In genomic region chr12:91441996-91442395, GRCh38 we compare ENCODE assay signal across 17 cellular contexts.
DNase-seq lines count a peak whose midpoint lies in the region; TF ChIP-seq lines count a peak whose summit lies in the region.
"Had no signal": no experiment of that assay in that cellular context is flagged by ENCODE, and none has a peak within 500 bp of the region (broad histone marks: within the 10 kb centered on the region; RNA-seq: fewer than 3 reads in every experiment).

No MANE protein-coding gene starts in this region.

- H2AFZ ChIP-seq in parathyroid adenoma = peak overlapping the region; percentile 24

- H3K27me3 ChIP-seq in H7 (ENCODE audit: control insufficient read depth, insufficient read depth, low read length) (no peaks in the 10 kb centered on the region), parathyroid adenoma (ENCODE audit: control insufficient read depth, insufficient read depth, low read length) (no peaks in the 10 kb centered on the region)
- H3K27me3 ChIP-seq: BE2C had no signal

- no peaks in the 10 kb centered on the region for H3K36me3 Mint-ChIP-seq in activated CD4-positive, alpha-beta memory T cell treated with anti-CD3 and anti-CD28 coated beads, Interleukin-2, amount 10 ng/mL, durations not matched to agents 7 days and 5 days (ENCODE audit: low read depth)
- H3K36me3 Mint-ChIP-seq: CD4-positive, CD25-positive, alpha-beta regulatory T cell; CD8-positive, alpha-beta memory T cell had no signal

- peaks cover 4% of the 10 kb centered on the region for H3K4me1 Mint-ChIP-seq in activated CD4-positive, alpha-beta memory T cell treated with anti-CD3 and anti-CD28 coated beads, Interleukin-2, amount 10 ng/mL, durations not matched to agents 7 days and 5 days

- no peak overlapping the region for H3K4me3 ChIP-seq in H7 (ENCODE audit: insufficient read depth, low read depth, low read length)
- H3K4me3 ChIP-seq in parathyroid adenoma (ENCODE audit: low read depth, low read length) = no peak overlapping the region

- TF ChIP-seq CTCF in parathyroid adenoma (IDR thresholded peaks at IDR 0.05) = no peak

- H3K36me3 ChIP-seq in H7 (replicated peaks; ENCODE audit: control insufficient read depth, insufficient read depth, low read length) (no peaks in the 10 kb centered on the region), parathyroid adenoma (ENCODE audit: control insufficient read depth, insufficient read depth, low read length) (no peaks in the 10 kb centered on the region)
- H3K36me3 ChIP-seq: BE2C had no signal

- H3K9me3 ChIP-seq in parathyroid adenoma (ENCODE audit: control insufficient read depth, low read length) = no peaks in the 10 kb centered on the region
- H3K9me3 ChIP-seq: BE2C had no signal

- H3K27ac Mint-ChIP-seq in activated CD4-positive, alpha-beta memory T cell treated with anti-CD3 and anti-CD28 coated beads, Interleukin-2, amount 10 ng/mL, durations not matched to agents 7 days and 5 days = no peak overlapping the region
- H3K27ac Mint-ChIP-seq: CD4-positive, CD25-positive, alpha-beta regulatory T cell; CD8-positive, alpha-beta memory T cell had no signal

- no peaks in the 10 kb centered on the region for H3K4me1 ChIP-seq in parathyroid adenoma
- H3K4me1 ChIP-seq: BE2C had no signal

- H3K27me3 Mint-ChIP-seq in activated CD4-positive, alpha-beta memory T cell treated with anti-CD3 and anti-CD28 coated beads, Interleukin-2, amount 10 ng/mL, durations not matched to agents 7 days and 5 days = no peaks in the 10 kb centered on the region

- no peaks in the 10 kb centered on the region for H3K79me2 ChIP-seq in parathyroid adenoma

- CTCF ChIA-PET in activated CD4-positive, alpha-beta memory T cell treated with anti-CD3 and anti-CD28 coated beads, Interleukin-2, amount 10 ng/mL, durations not matched to agents 7 days and 5 days (lab: Charles Lee) = no interaction called here

- H3K4me3 Mint-ChIP-seq in activated CD4-positive, alpha-beta memory T cell treated with anti-CD3 and anti-CD28 coated beads, Interleukin-2, amount 10 ng/mL, durations not matched to agents 7 days and 5 days = no peak overlapping the region
- H3K4me3 Mint-ChIP-seq: CD4-positive, CD25-positive, alpha-beta regulatory T cell; CD8-positive, alpha-beta memory T cell had no signal

- H3K4me2 ChIP-seq in parathyroid adenoma (ENCODE audit: low read length) = no peak overlapping the region
- H3K4me2 ChIP-seq: KMS-11 had no signal

- POLR2A ChIA-PET in activated CD4-positive, alpha-beta memory T cell treated with anti-CD3 and anti-CD28 coated beads, Interleukin-2, amount 10 ng/mL, durations not matched to agents 7 days and 5 days (lab: Charles Lee) = no interaction called here

- DNase-seq in H7 = peak; percentile 6
- DNase-seq in NCI-H526 treated with DMSO at 0.1 percent for 48 hours (lab: John Stamatoyannopoulos, UW) = peak; percentile 41
- DNase-seq in medulla oblongata (ENCODE audit: extremely low spot score) = peak; percentile 21
- no peak for DNase-seq in MV-4-11 (lab: John Stamatoyannopoulos, UW)
- DNase-seq in amygdala (lab: John Stamatoyannopoulos, UW) = no peak
- DNase-seq in DMS153 (lab: John Stamatoyannopoulos, UW) = no peak
- no peak for DNase-seq in activated CD4-positive, alpha-beta memory T cell treated with anti-CD3 and anti-CD28 coated beads, Interleukin-2, amount 10 ng/mL, durations not matched to agents 7 days and 5 days
- DNase-seq: ACHN; BE2C; C1 segment of cervical spinal cord; CD4-positive, CD25-positive, alpha-beta regulatory T cell; CD8-positive, alpha-beta memory T cell; COR-L47; DMS 273 treated with DMSO at 0.1 percent for 48 hours; HCEC 1CT had no signal

- no peak overlapping the region for H3K9ac ChIP-seq in parathyroid adenoma
- H3K9ac ChIP-seq: KMS-11 had no signal

- no peak overlapping the region for H3K27ac ChIP-seq in parathyroid adenoma
- H3K27ac ChIP-seq: KMS-11 had no signal

- H3K9me3 Mint-ChIP-seq in activated CD4-positive, alpha-beta memory T cell treated with anti-CD3 and anti-CD28 coated beads, Interleukin-2, amount 10 ng/mL, durations not matched to agents 7 days and 5 days = no peaks in the 10 kb centered on the region
- H3K9me3 Mint-ChIP-seq: CD4-positive, CD25-positive, alpha-beta regulatory T cell; CD8-positive, alpha-beta memory T cell had no signal

Comparison
In these comparisons a context has a peak if more than half of its experiments do, and no peak if none do; other contexts are left out.
1. DNase-seq: peak in H7 (single experiment), NCI-H526 treated with DMSO at 0.1 percent for 48 hours (single experiment) and medulla oblongata (single experiment); none in MV-4-11 (single experiment), amygdala (0 of 56), DMS153 (single experiment) and activated CD4-positive, alpha-beta memory T cell treated with anti-CD3 and anti-CD28 coated beads, Interleukin-2, amount 10 ng/mL, durations not matched to agents 7 days and 5 days (single experiment).